8 cellular contexts compared by ENCODE assay signal in genomic region chr13:75219479-75220237, GRCh38.
DNase-seq lines count a peak whose midpoint lies in the region; ATAC-seq, FAIRE-seq and TF ChIP-seq lines count a peak whose summit lies in the region.

No MANE protein-coding gene starts in this region.

- peaks cover 31% of the 10 kb centered on the region for H3K27me3 Mint-ChIP-seq in activated naive CD4-positive, alpha-beta T cell treated with anti-CD3 and anti-CD28 coated beads for 36 hours (ENCODE audit: low read depth)

- in situ Hi-C loops in G401 (cut with HindIII; ENCODE audit: low sequenced_read_pairs) = no loop called here

- H3K27ac Mint-ChIP-seq in activated naive CD4-positive, alpha-beta T cell treated with anti-CD3 and anti-CD28 coated beads for 36 hours = no peak overlapping the region

- no peaks in the 10 kb centered on the region for H3K4me1 ChIP-seq in pancreas
- peaks cover 0 to 19% (median 0%) of the 10 kb centered on the region in 4 donors for H3K4me1 ChIP-seq in tibial nerve

- peak; percentile 46; the same call in 1 of the 2 replicates for TF ChIP-seq CTCF in LNCAP (IDR thresholded peaks at IDR 0.05)
- TF ChIP-seq CTCF in pancreas (IDR thresholded peaks at IDR 0.05) = peak; percentile 77 to 96 (median 94)
- peak; percentile 84 to 94 (median 93) for TF ChIP-seq CTCF in tibial nerve (IDR thresholded peaks at IDR 0.05)

- CTCF ChIA-PET in activated naive CD4-positive, alpha-beta T cell treated with anti-CD3 and anti-CD28 coated beads for 36 hours (lab: Charles Lee) = interaction anchor here (0.5 to 2.2 kb wide), 29 partner anchors 9 to 1496 kb away, joined by 3 to 13 read pairs (median 3); no protein-coding TSS in a partner anchor

- no peak overlapping the region for H3K27ac ChIP-seq in SK-N-MC
- no peak overlapping the region for H3K27ac ChIP-seq in pancreas
- no peak overlapping the region for H3K27ac ChIP-seq in tibial nerve

- peak overlapping the region; percentile 48 for H3K9ac ChIP-seq in SK-N-MC (ENCODE audit: insufficient read length)

- H3K36me3 ChIP-seq in SK-N-MC (ENCODE audit: insufficient read depth, low read length) (no peaks in the 10 kb centered on the region), pancreas (no peaks in the 10 kb centered on the region), tibial nerve (no peaks in the 10 kb centered on the region)

- ATAC-seq in pancreas = peak; percentile 90 to 100 (median 99)

- no peak for TF ChIP-seq EP300 in tibial nerve (IDR thresholded peaks at IDR 0.05)

- H3K9me3 Mint-ChIP-seq in activated naive CD4-positive, alpha-beta T cell treated with anti-CD3 and anti-CD28 coated beads for 36 hours = no peaks in the 10 kb centered on the region

- intact Hi-C loops in activated naive CD4-positive, alpha-beta T cell treated with anti-CD3 and anti-CD28 coated beads for 36 hours (cut with micrococcal nuclease) = loop anchor here (1.0 to 10.0 kb wide), 8 partner anchors 138 to 1497 kb away; partner anchors contain the start of genes KLF12 and TBC1D4
- intact Hi-C loops in pancreas (cut with DNase I) = loop anchor here in 2 of 3 donors (10.0 kb wide), 1 partner anchor 1465 kb away; no protein-coding TSS in a partner anchor

- no peak for TF ChIP-seq POLR2A in tibial nerve (IDR thresholded peaks at IDR 0.05)

- FAIRE-seq in pancreas (lab: Jason Lieb, UNC) = no peak

- H3K27me3 ChIP-seq in pancreas (no peaks in the 10 kb centered on the region), tibial nerve (no peaks in the 10 kb centered on the region)

- H3K4me3 Mint-ChIP-seq in activated naive CD4-positive, alpha-beta T cell treated with anti-CD3 and anti-CD28 coated beads for 36 hours = peak overlapping the region; percentile 17

- H3K9me3 ChIP-seq in SK-N-MC (ENCODE audit: low read depth, low read length) = no peaks in the 10 kb centered on the region
- no peaks in the 10 kb centered on the region for H3K9me3 ChIP-seq in pancreas
- H3K9me3 ChIP-seq in tibial nerve = no peaks in the 10 kb centered on the region

- H3K36me3 Mint-ChIP-seq in activated naive CD4-positive, alpha-beta T cell treated with anti-CD3 and anti-CD28 coated beads for 36 hours (ENCODE audit: low read depth) = no peaks in the 10 kb centered on the region

- H3K4me3 ChIP-seq in SK-N-MC (peak overlapping the region; percentile 68), pancreas (peak overlapping the region in 1 of 4 donors; percentile 16), tibial nerve (peak overlapping the region in 2 of 4 donors; percentile 23)

- peak; percentile 61 for DNase-seq in G401 (ENCODE audit: low spot score)
- peak; percentile 31 for DNase-seq in H4 (ENCODE audit: low spot score)
- no peak for DNase-seq in SK-N-MC (ENCODE audit: low read depth, low spot score)
- DNase-seq in activated naive CD4-positive, alpha-beta T cell treated with anti-CD3 and anti-CD28 coated beads for 36 hours = peak; percentile 89
- peak; percentile 22 for DNase-seq in glomerular endothelial cell (ENCODE audit: extremely low read depth, low read depth, low spot score)
- DNase-seq in pancreas = peak; percentile 37 to 97 (median 80)
- DNase-seq in tibial nerve (ENCODE audit: low spot score in 2 of 2) = peak; percentile 69 to 74

- H3K4me1 Mint-ChIP-seq in activated naive CD4-positive, alpha-beta T cell treated with anti-CD3 and anti-CD28 coated beads for 36 hours (ENCODE audit: low read depth) = peaks cover 3% of the 10 kb centered on the region

- 6 to 7% methylated on average over 31 of the region's 31 CpGs for WGBS in pancreas, 2 donors
- 8 to 10% methylated on average over 29 to 31 of the region's 31 CpGs for WGBS in tibial nerve, 2 donors
